ENCODE assay signal across 11 cellular contexts in the genomic region with DNA sequence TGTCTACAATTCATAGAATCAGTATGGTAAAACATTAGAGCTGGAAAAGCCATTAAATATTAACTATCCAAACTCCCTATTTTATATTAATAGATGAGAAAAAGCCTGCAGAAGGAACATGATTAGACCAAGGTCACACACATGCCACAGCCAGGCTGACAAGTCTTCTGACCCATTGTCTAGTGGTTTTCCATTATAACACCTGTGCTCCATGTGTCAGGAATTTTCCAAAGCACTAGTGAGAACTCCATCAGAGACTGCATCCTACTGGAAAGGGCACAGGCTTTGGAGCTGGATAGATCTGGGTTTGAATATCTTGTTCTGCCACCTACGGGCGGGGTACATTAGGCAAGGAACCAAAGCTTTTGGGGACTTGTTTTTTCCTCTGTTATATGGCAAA.
DNase-seq lines count a peak whose midpoint lies in the region; ATAC-seq and TF ChIP-seq lines count a peak whose summit lies in the region.
"Had no signal": no experiment of that assay in that cellular context is flagged by ENCODE, and none has a peak within 500 bp of the region (broad histone marks: within the 10 kb centered on the region; RNA-seq: fewer than 3 reads in every experiment).

No MANE protein-coding gene starts in this region.

- no peak for ATAC-seq in GM19452 (IDR thresholded peaks at IDR 0.05; ENCODE audit: unreplicated experiment)
- ATAC-seq in T-helper 17 cell: no peak

- DNase-seq in ACHN (peak; percentile 94), Peyer's patch (no peak), glomerular visceral epithelial cell (ENCODE audit: extremely low spot score) (peak; percentile 88), midbrain (lab: John Stamatoyannopoulos, UW) (no peak), T-helper 17 cell (no peak)
- no peak for DNase-seq in effector CD4-positive, alpha-beta T cell
- DNase-seq: activated CD4-positive, alpha-beta memory T cell treated with anti-CD3 and anti-CD28 coated beads, Interleukin-2, amount 10 ng/mL, durations not matched to agents 7 days and 5 days; activated naive CD4-positive, alpha-beta T cell treated with Interleukin-2 at 50 U/mL for 16 hours had no signal

- H3K4me1 Mint-ChIP-seq in T-helper 17 cell: peaks cover 27% of the 10 kb centered on the region
- H3K4me1 Mint-ChIP-seq: memory B cell had no signal

- no peak overlapping the region for H3K4me3 Mint-ChIP-seq in T-helper 17 cell
- H3K4me3 Mint-ChIP-seq: activated CD4-positive, alpha-beta memory T cell treated with anti-CD3 and anti-CD28 coated beads, Interleukin-2, amount 10 ng/mL, durations not matched to agents 7 days and 5 days; memory B cell had no signal

- H3K36me3 ChIP-seq in Peyer's patch: no peaks in the 10 kb centered on the region
- H3K36me3 ChIP-seq in rectal smooth muscle tissue (ENCODE audit: control insufficient read depth, insufficient read depth, low read length): no peaks in the 10 kb centered on the region

- H3K27ac Mint-ChIP-seq in T-helper 17 cell: no peak overlapping the region
- H3K27ac Mint-ChIP-seq: activated CD4-positive, alpha-beta memory T cell treated with anti-CD3 and anti-CD28 coated beads, Interleukin-2, amount 10 ng/mL, durations not matched to agents 7 days and 5 days; memory B cell had no signal

- H3K27me3 Mint-ChIP-seq in T-helper 17 cell: no peaks in the 10 kb centered on the region
- H3K27me3 Mint-ChIP-seq: activated CD4-positive, alpha-beta memory T cell treated with anti-CD3 and anti-CD28 coated beads, Interleukin-2, amount 10 ng/mL, durations not matched to agents 7 days and 5 days; memory B cell had no signal

- no peak for TF ChIP-seq POLR2A in Peyer's patch (IDR thresholded peaks at IDR 0.05)

- no peaks in the 10 kb centered on the region for H3K9me3 ChIP-seq in Peyer's patch
- H3K9me3 ChIP-seq in T-helper 17 cell (ENCODE audit: control insufficient read depth, low read length, poor library complexity, severe bottlenecking): no peaks in the 10 kb centered on the region

- peak in 1 of 6 experiments; percentile 30 for TF ChIP-seq CTCF in Peyer's patch (IDR thresholded peaks at IDR 0.05)

- no peak overlapping the region for H3K4me3 ChIP-seq in Peyer's patch
- H3K4me3 ChIP-seq in rectal smooth muscle tissue (ENCODE audit: low read length): no peak overlapping the region

- in situ Hi-C loops in ACHN (cut with HindIII; ENCODE audit: low pct_ligation_motif_present, low pct_unique_long_range_greater_than_20kb, low sequenced_read_pairs): loop anchor here (25.0 kb wide), 1 partner anchor 208 kb away; no protein-coding TSS in a partner anchor

- peaks cover 2% of the 10 kb centered on the region for H3K36me3 Mint-ChIP-seq in T-helper 17 cell (ENCODE audit: low read depth)

- no peaks in the 10 kb centered on the region for H3K27me3 ChIP-seq in Peyer's patch
- H3K27me3 ChIP-seq in rectal smooth muscle tissue (ENCODE audit: control insufficient read depth, insufficient read depth, low read length): no peaks in the 10 kb centered on the region

- peak overlapping the region in 3 of 4 donors; percentile 59 to 85 (median 72) for H3K27ac ChIP-seq in Peyer's patch
- peak overlapping the region; percentile 86 for H3K27ac ChIP-seq in rectal smooth muscle tissue (ENCODE audit: low read depth, low read length)

- H3K9ac ChIP-seq in rectal smooth muscle tissue (ENCODE audit: low read length): no peak overlapping the region

- H3K4me1 ChIP-seq in Peyer's patch (peaks cover 0 to 56% (median 2%) of the 10 kb centered on the region in 4 donors), rectal smooth muscle tissue (ENCODE audit: control insufficient read depth, insufficient read depth, low read length) (peaks cover 50% of the 10 kb centered on the region)

Comparison
In these comparisons a context has a peak if more than half of its experiments do, and no peak if none do; other contexts are left out.
1. DNase-seq: peak in ACHN (single experiment) and glomerular visceral epithelial cell (single experiment); none in Peyer's patch (0 of 3), midbrain (single experiment), effector CD4-positive, alpha-beta T cell (single experiment) and T-helper 17 cell (0 of 3).